8 cellular contexts compared by ENCODE assay signal in the genomic region with DNA sequence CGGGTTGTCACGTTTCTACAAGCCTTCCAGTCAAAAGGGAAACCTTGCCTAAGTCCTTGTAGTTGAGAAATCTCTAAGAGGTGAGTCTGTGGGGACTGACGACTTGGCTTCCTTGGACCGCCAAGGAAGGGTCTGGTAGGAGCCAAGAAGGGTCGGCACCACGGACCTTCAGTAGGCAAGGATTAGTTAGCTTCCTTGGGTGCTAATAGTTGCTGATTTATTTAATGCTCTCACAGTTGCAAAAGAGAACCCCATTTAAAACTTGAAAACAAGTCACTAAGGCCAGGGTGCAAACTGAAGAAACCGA. TPM values are rescaled to one million over a fixed set of nuclear protein-coding genes. Genes with fewer than 3 reads are reported as not detected.
DNase-seq lines count a peak whose midpoint lies in the region; ATAC-seq, FAIRE-seq and TF ChIP-seq lines count a peak whose summit lies in the region.

No MANE protein-coding gene starts in this region.

- H3K4me1 Mint-ChIP-seq in activated CD4-positive, alpha-beta memory T cell treated with anti-CD3 and anti-CD28 coated beads for 36 hours (ENCODE audit: low read depth), result peaks cover 38% of the 10 kb centered on the region

- TF ChIP-seq CTCF in keratinocyte (optimal IDR thresholded peaks at IDR 0.05 in 1 of 3, IDR thresholded peaks at IDR 0.05 in 1 of 3, conservative IDR thresholded peaks at IDR 0.05 in 1 of 3; ENCODE audit: extremely low read depth in 1 of 3, insufficient read depth in 2 of 3, low read length in 3 of 3), result no peak

- WGBS in thymus, result 4% methylated on average over 7 of the region's 7 CpGs

- H3K9me3 ChIP-seq in keratinocyte (ENCODE audit: control insufficient read depth, low read depth, low read length) (no peaks in the 10 kb centered on the region), thymus (ENCODE audit: control insufficient read depth) (no peaks in the 10 kb centered on the region)

- peaks cover 27% of the 10 kb centered on the region for H3K36me3 Mint-ChIP-seq in activated CD4-positive, alpha-beta memory T cell treated with anti-CD3 and anti-CD28 coated beads for 36 hours

- H3K36me3 ChIP-seq in keratinocyte (ENCODE audit: control insufficient read depth in 2 of 2, extremely low read depth in 1 of 2, insufficient read depth in 2 of 2, low read length in 2 of 2) (no peaks in the 10 kb centered on the region), thymus (ENCODE audit: control insufficient read depth, insufficient read depth) (no peaks in the 10 kb centered on the region)

- CTCF ChIA-PET in activated CD4-positive, alpha-beta memory T cell treated with anti-CD3 and anti-CD28 coated beads for 36 hours (lab: Charles Lee), result no interaction called here

- peaks cover 13% of the 10 kb centered on the region for H3K4me1 ChIP-seq in keratinocyte (ENCODE audit: control insufficient read depth, extremely low read depth, insufficient read depth, low read length)
- peaks cover 22% of the 10 kb centered on the region for H3K4me1 ChIP-seq in thymus (ENCODE audit: control insufficient read depth, insufficient read depth, low read length)

- H3K4me3 Mint-ChIP-seq in activated CD4-positive, alpha-beta memory T cell treated with anti-CD3 and anti-CD28 coated beads for 36 hours, result peak overlapping the region; percentile 92

- H3K27me3 Mint-ChIP-seq in activated CD4-positive, alpha-beta memory T cell treated with anti-CD3 and anti-CD28 coated beads for 36 hours, result no peaks in the 10 kb centered on the region

- peak; percentile 15 for ATAC-seq in GM18870 (IDR thresholded peaks at IDR 0.05; ENCODE audit: unreplicated experiment)
- ATAC-seq in HG02852 (IDR thresholded peaks at IDR 0.05; ENCODE audit: unreplicated experiment), result peak; percentile 21

- H3K9me3 Mint-ChIP-seq in activated CD4-positive, alpha-beta memory T cell treated with anti-CD3 and anti-CD28 coated beads for 36 hours, result no peaks in the 10 kb centered on the region

- POLR2A ChIA-PET in activated CD4-positive, alpha-beta memory T cell treated with anti-CD3 and anti-CD28 coated beads for 36 hours (lab: Charles Lee), result no interaction called here

- H3K27ac ChIP-seq in keratinocyte (ENCODE audit: control insufficient read depth, insufficient read depth, low read length), result peak overlapping the region; percentile 76
- peak overlapping the region; percentile 97 for H3K27ac ChIP-seq in thymus (ENCODE audit: low read depth)

- no peak for TF ChIP-seq POLR2A in erythroblast (IDR thresholded peaks at IDR 0.05; ENCODE audit: low read length)

- FAIRE-seq in keratinocyte (lab: Jason Lieb, UNC), result no peak

- intact Hi-C loops in activated CD4-positive, alpha-beta memory T cell treated with anti-CD3 and anti-CD28 coated beads for 36 hours (cut with micrococcal nuclease), result loop anchor here (1.0 to 5.0 kb wide), 3 partner anchors 41 to 417 kb away; a partner anchor contains a TSS

- H3K9ac ChIP-seq in keratinocyte (ENCODE audit: control insufficient read depth, extremely low read depth, insufficient read depth, low read length), result peak overlapping the region; percentile 81

- peak overlapping the region; percentile 99 for H3K27ac Mint-ChIP-seq in activated CD4-positive, alpha-beta memory T cell treated with anti-CD3 and anti-CD28 coated beads for 36 hours

- H3K9me1 ChIP-seq in keratinocyte (ENCODE audit: control insufficient read depth, extremely low read depth, insufficient read depth, low read length), result no peaks in the 10 kb centered on the region

- dilution Hi-C loops in keratinocyte (cut with MboI; ENCODE audit: extremely low pct_ligation_motif_present, low sequenced_read_pairs), result no loop called here

- peak overlapping the region; percentile 98 for H3K4me2 ChIP-seq in keratinocyte (ENCODE audit: control insufficient read depth, extremely low read depth, insufficient read depth, low read depth, low read length)

- DNase-seq in activated CD4-positive, alpha-beta memory T cell treated with anti-CD3 and anti-CD28 coated beads for 36 hours, result no peak
- DNase-seq in keratinocyte (ENCODE audit: low read depth, low spot score) (no peak), erythroblast (lab: John Stamatoyannopoulos, UW) (no peak), NK-92 (lab: John Stamatoyannopoulos, UW; ENCODE audit: unreplicated experiment) (no peak), NOMO-1 treated with dmso at 0.1 percent for 144 hours (lab: John Stamatoyannopoulos, UW; ENCODE audit: unreplicated experiment) (no peak)

- no peaks in the 10 kb centered on the region for H4K20me1 ChIP-seq in keratinocyte (ENCODE audit: control insufficient read depth, extremely low read depth, insufficient read depth, low read length)

- H3K27me3 ChIP-seq in keratinocyte (ENCODE audit: control insufficient read depth, extremely low read depth, insufficient read depth, low read length) (no peaks in the 10 kb centered on the region), thymus (ENCODE audit: control insufficient read depth, insufficient read depth) (peaks cover 3% of the 10 kb centered on the region)

- peaks cover 17% of the 10 kb centered on the region for H3K79me2 ChIP-seq in keratinocyte (ENCODE audit: control insufficient read depth, insufficient read depth, low read length)

- H3K4me3 ChIP-seq in keratinocyte (ENCODE audit: control insufficient read depth in 2 of 3, extremely low read depth in 1 of 3, insufficient read depth in 2 of 3, low read depth in 1 of 3, low read length in 3 of 3) (peak overlapping the region; percentile 62 to 77 (median 73)), thymus (ENCODE audit: low read length) (peak overlapping the region; percentile 74)

- H2AFZ ChIP-seq in keratinocyte (ENCODE audit: control insufficient read depth, low read length), result peak overlapping the region; percentile 98

RNA-seq across cellular contexts. Expression of a gene that starts 0.4 kb away (rescaled TPM):
- total RNA-seq in activated CD4-positive, alpha-beta memory T cell treated with anti-CD3 and anti-CD28 coated beads for 36 hours, result 1 to 10 TPM; 7.7 to 9.1 TPM
- polyA plus RNA-seq in keratinocyte (10.6 to 14.1 TPM (median 14.0 TPM) in 3 replicates), thymus (5.9 TPM)
- polyA plus RNA-seq in keratinocyte (2011; ENCODE audit: low read depth), result 2.3 TPM
- polyA plus RNA-seq in keratinocyte (2011; cell fraction: cytosol; rRNA removed), result 6.7 and 11.9 TPM in 2 replicates
- polyA plus RNA-seq in keratinocyte (2011; cell fraction: nucleus; rRNA removed), result 16.3 and 17.7 TPM in 2 replicates
- polyA plus RNA-seq in keratinocyte (2012; ENCODE audit: low replicate concordance), result 3.5 and 8.0 TPM in 2 replicates
- polyA minus RNA-seq in keratinocyte, result 13.4 to 19.6 TPM (median 17.4 TPM) in 3 replicates
- 7.5 TPM for polyA minus RNA-seq in keratinocyte (2011; cell fraction: cytosol; rRNA and poly(A)+ RNA removed)
- polyA minus RNA-seq in keratinocyte (2011; cell fraction: nucleus; rRNA and poly(A)+ RNA removed), result 7.3 and 11.2 TPM in 2 replicates

RNA-seq across cellular contexts. Expression of a gene that starts 28.7 kb away (rescaled TPM):
- not detected for total RNA-seq in activated CD4-positive, alpha-beta memory T cell treated with anti-CD3 and anti-CD28 coated beads for 36 hours
- polyA plus RNA-seq in keratinocyte, result not detected in 3 replicates
- polyA plus RNA-seq in keratinocyte (2011; ENCODE audit: low read depth), result not detected
- not detected in 2 replicates for polyA plus RNA-seq in keratinocyte (2011; cell fraction: cytosol; rRNA removed)
- not detected in 2 replicates for polyA plus RNA-seq in keratinocyte (2011; cell fraction: nucleus; rRNA removed)
- polyA plus RNA-seq in keratinocyte (2012; ENCODE audit: low replicate concordance), result not detected in 2 replicates
- not detected in 3 replicates for polyA minus RNA-seq in keratinocyte
- polyA minus RNA-seq in keratinocyte (2011; cell fraction: cytosol; rRNA and poly(A)+ RNA removed), result not detected
- polyA minus RNA-seq in keratinocyte (2011; cell fraction: nucleus; rRNA and poly(A)+ RNA removed), result not detected in 2 replicates
- polyA plus RNA-seq in thymus, result 0.30 TPM

RNA-seq across cellular contexts. Expression of a gene that starts 40.1 kb away (rescaled TPM):
- total RNA-seq in activated CD4-positive, alpha-beta memory T cell treated with anti-CD3 and anti-CD28 coated beads for 36 hours, result 10 to 100 TPM; 20.6 to 20.9 TPM
- 8.5 to 9.7 TPM (median 8.7 TPM) in 3 replicates for polyA plus RNA-seq in keratinocyte
- 10.4 TPM for polyA plus RNA-seq in keratinocyte (2011; ENCODE audit: low read depth)
- polyA plus RNA-seq in keratinocyte (2011; cell fraction: cytosol; rRNA removed), result 6.2 and 7.3 TPM in 2 replicates
- polyA plus RNA-seq in keratinocyte (2011; cell fraction: nucleus; rRNA removed), result 20.7 and 21.5 TPM in 2 replicates
- polyA plus RNA-seq in keratinocyte (2012; ENCODE audit: low replicate concordance), result 7.3 and 12.1 TPM in 2 replicates
- 7.5 to 12.7 TPM (median 9.9 TPM) in 3 replicates for polyA minus RNA-seq in keratinocyte
- polyA minus RNA-seq in keratinocyte (2011; cell fraction: cytosol; rRNA and poly(A)+ RNA removed), result 9.6 TPM
- 13.3 and 17.6 TPM in 2 replicates for polyA minus RNA-seq in keratinocyte (2011; cell fraction: nucleus; rRNA and poly(A)+ RNA removed)
- 7.8 TPM for polyA plus RNA-seq in thymus

RNA-seq across cellular contexts. Expression of a gene that starts 40.2 kb away (rescaled TPM):
- total RNA-seq in activated CD4-positive, alpha-beta memory T cell treated with anti-CD3 and anti-CD28 coated beads for 36 hours, result 10 to 100 TPM; 37.3 to 37.6 TPM
- 13.5 to 16.1 TPM (median 15.9 TPM) in 3 replicates for polyA plus RNA-seq in keratinocyte
- polyA plus RNA-seq in keratinocyte (2011; ENCODE audit: low read depth), result 6.1 TPM
- 9.5 and 12.3 TPM in 2 replicates for polyA plus RNA-seq in keratinocyte (2011; cell fraction: cytosol; rRNA removed)
- polyA plus RNA-seq in keratinocyte (2011; cell fraction: nucleus; rRNA removed), result 14.6 and 15.3 TPM in 2 replicates
- polyA plus RNA-seq in keratinocyte (2012; ENCODE audit: low replicate concordance), result 10.8 and 14.8 TPM in 2 replicates
- polyA minus RNA-seq in keratinocyte, result 17.9 to 26.1 TPM (median 19.3 TPM) in 3 replicates
- polyA minus RNA-seq in keratinocyte (2011; cell fraction: cytosol; rRNA and poly(A)+ RNA removed), result 20.7 TPM
- 22.1 and 24.6 TPM in 2 replicates for polyA minus RNA-seq in keratinocyte (2011; cell fraction: nucleus; rRNA and poly(A)+ RNA removed)
- 5.4 TPM for polyA plus RNA-seq in thymus
